ENCODE assay signal across 1 cellular context in the genomic region with DNA sequence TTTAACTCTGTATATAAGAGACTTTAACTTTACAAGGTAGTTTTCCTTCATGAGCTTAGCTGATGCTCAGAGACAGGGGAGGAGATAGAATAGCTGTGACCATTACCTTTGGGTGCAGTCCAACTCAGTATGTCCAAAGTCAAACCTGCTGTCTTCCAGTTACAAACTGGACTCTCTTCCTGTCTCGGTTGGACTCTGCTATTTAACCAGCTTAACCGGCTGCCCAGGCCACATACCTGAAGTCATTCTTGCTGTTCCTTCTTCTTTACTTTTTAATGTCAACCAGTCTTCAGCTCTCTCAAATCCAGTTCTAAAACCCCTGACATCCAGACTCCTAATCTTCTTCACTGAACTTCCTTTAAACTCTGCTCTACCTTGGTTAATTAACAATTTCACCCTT.
TF ChIP-seq lines count a peak whose summit lies in the region.

No MANE protein-coding gene starts in this region.

TF ChIP-seq in HepG2, 621 proteins besides CTCF, POLR2A, EP300 and RAD21 (continued from another document):
- TF ChIP-seq, protein P1, sequence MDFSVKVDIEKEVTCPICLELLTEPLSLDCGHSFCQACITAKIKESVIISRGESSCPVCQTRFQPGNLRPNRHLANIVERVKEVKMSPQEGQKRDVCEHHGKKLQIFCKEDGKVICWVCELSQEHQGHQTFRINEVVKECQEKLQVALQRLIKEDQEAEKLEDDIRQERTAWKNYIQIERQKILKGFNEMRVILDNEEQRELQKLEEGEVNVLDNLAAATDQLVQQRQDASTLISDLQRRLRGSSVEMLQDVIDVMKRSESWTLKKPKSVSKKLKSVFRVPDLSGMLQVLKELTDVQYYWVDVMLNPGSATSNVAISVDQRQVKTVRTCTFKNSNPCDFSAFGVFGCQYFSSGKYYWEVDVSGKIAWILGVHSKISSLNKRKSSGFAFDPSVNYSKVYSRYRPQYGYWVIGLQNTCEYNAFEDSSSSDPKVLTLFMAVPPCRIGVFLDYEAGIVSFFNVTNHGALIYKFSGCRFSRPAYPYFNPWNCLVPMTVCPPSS (IDR thresholded peaks at IDR 0.05) = no peak
- TF ChIP-seq ZIK1 (CRISPR knock-in tag; IDR thresholded peaks at IDR 0.05; ENCODE audit: borderline replicate concordance, low read depth) (no peak), RFX3 (CRISPR knock-in tag; IDR thresholded peaks at IDR 0.05) (no peak), TBP (CRISPR knock-in tag; IDR thresholded peaks at IDR 0.05) (no peak), IKZF4 (CRISPR knock-in tag; IDR thresholded peaks at IDR 0.05; ENCODE audit: borderline replicate concordance, low read depth, not compliant biosample characterization) (no peak), SRY (CRISPR knock-in tag; IDR thresholded peaks at IDR 0.05) (no peak), ZNF83 (CRISPR knock-in tag; IDR thresholded peaks at IDR 0.05; ENCODE audit: borderline replicate concordance) (no peak), ZFP36 (IDR thresholded peaks at IDR 0.05; ENCODE audit: borderline replicate concordance, low read depth, low read length, partially characterized antibody) (no peak), NR2F6 (IDR thresholded peaks at IDR 0.05) (no peak), NR2F6 (CRISPR knock-in tag; IDR thresholded peaks at IDR 0.05) (no peak), EED (CRISPR knock-in tag; IDR thresholded peaks at IDR 0.05) (no peak)
- TF ChIP-seq, protein P2, sequence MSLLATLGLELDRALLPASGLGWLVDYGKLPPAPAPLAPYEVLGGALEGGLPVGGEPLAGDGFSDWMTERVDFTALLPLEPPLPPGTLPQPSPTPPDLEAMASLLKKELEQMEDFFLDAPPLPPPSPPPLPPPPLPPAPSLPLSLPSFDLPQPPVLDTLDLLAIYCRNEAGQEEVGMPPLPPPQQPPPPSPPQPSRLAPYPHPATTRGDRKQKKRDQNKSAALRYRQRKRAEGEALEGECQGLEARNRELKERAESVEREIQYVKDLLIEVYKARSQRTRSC (CRISPR knock-in tag; IDR thresholded peaks at IDR 0.05; ENCODE audit: low read depth) = no peak
